ENCODE assay signal across 24 cellular contexts in the genomic region with DNA sequence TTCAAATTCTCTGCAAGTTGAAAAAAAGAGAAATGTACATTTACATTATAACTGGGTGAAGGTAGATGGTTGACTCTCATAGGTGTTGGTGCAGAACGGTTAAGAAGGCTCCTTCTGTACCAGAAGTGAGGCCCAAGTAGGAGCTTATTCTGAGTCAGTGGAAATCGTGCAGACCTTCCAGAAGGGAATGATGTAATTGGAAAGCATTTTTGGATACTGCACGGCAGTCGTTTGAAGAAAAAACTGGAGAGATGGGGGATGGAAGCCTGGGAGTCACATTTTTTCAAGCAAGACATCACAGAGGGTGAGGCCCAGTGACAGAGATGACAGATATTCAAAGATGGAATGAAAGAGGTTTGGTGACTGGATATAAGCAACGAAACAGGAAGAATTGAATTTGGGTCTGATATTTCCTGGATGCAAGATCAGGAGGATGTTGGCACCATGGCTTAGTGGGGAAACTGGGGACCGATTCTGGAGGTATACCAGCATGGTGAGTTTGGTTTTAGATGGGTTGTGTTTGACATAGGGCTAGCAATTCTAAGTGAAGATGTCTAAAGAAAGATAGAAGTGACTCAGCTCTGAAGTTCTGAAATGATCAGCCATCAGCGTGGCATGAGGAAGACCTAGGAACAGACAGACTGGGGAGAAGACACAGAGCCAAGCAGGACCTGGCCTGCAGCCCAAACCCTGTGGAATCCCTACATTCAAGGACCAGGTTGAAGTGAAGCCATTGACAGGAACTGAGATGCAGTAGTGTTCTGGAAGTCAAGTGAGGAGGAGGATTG. TPM values are rescaled to one million over a fixed set of nuclear protein-coding genes. Genes with fewer than 3 reads are reported as not detected.
DNase-seq lines count a peak whose midpoint lies in the region; ATAC-seq and TF ChIP-seq lines count a peak whose summit lies in the region.
"Had no signal": no experiment of that assay in that cellular context is flagged by ENCODE, and none has a peak within 500 bp of the region (broad histone marks: within the 10 kb centered on the region; RNA-seq: fewer than 3 reads in every experiment).

No MANE protein-coding gene starts in this region.

- WGBS in IMR-90 (ENCODE audit: extremely low coverage in 2 of 2, insufficient read length in 1 of 2), 2 experiments, result 65% methylated on average over 6 of the region's 7 CpGs; no CpG with 5 or more reads in 1 of the 2 experiments
- 49% methylated on average over 7 of the region's 7 CpGs for WGBS in smooth muscle cell (ENCODE audit: low lambda C conversion rate)

- CTCF ChIA-PET in BJ (lab: Yijun Ruan, JAX) (interaction anchor here (1.2 to 9.5 kb wide), 2 partner anchors 12 to 14 kb away, joined by 4 to 61 read pairs; no protein-coding TSS in a partner anchor), IMR-90 (lab: Yijun Ruan, JAX) (interaction anchor here (2.0 kb wide), 1 partner anchor 11 kb away, joined by 6 read pairs; no protein-coding TSS in a partner anchor), A673 (lab: Charles Lee) (interaction anchor here (0.7 to 1.0 kb wide), 2 partner anchors 11 to 41 kb away, joined by 3 to 5 read pairs; no protein-coding TSS in a partner anchor)

- peaks cover 31% of the 10 kb centered on the region for H3K27me3 Mint-ChIP-seq in activated T-cell treated with anti-CD3 and anti-CD28 coated beads, Interleukin-2, amount 50 U/mL, for 72 hours (ENCODE audit: low read depth)

- no peak overlapping the region for H3K14ac ChIP-seq in IMR-90 (replicated peaks; ENCODE audit: low read depth, low read length)

- H3K9ac ChIP-seq in IMR-90 (ENCODE audit: low read depth, low read length) (no peak overlapping the region), smooth muscle cell (ENCODE audit: low read depth) (no peak overlapping the region)

- no peak overlapping the region for H3K27ac ChIP-seq in IMR-90 (ENCODE audit: insufficient read depth, low read length)
- peak overlapping the region; percentile 30 for H3K27ac ChIP-seq in cingulate gyrus (ENCODE audit: low read depth, low read length)
- no peak overlapping the region for H3K27ac ChIP-seq in smooth muscle cell (ENCODE audit: low read depth)
- no peak overlapping the region for H3K27ac ChIP-seq in A673 (ENCODE audit: low read depth, low read length, poor library complexity, severe bottlenecking)
- H3K27ac ChIP-seq: SJSA1, uterus had no signal

- no peak for TF ChIP-seq RAD21 in IMR-90 (IDR thresholded peaks at IDR 0.05; ENCODE audit: low read length)

- no peaks in the 10 kb centered on the region for H3K9me3 ChIP-seq in IMR-90 (ENCODE audit: control insufficient read depth, insufficient read depth, low read length)
- H3K9me3 ChIP-seq in smooth muscle cell (replicated peaks; ENCODE audit: low read depth), result no peaks in the 10 kb centered on the region
- no peaks in the 10 kb centered on the region for H3K9me3 ChIP-seq in A673 (ENCODE audit: low read depth, low read length, poor library complexity, severe bottlenecking)
- H3K9me3 ChIP-seq: SJSA1, uterus had no signal

- no peak overlapping the region for H2AK5ac ChIP-seq in IMR-90 (ENCODE audit: low read depth, low read length)

- H3K4me1 Mint-ChIP-seq in activated T-cell treated with anti-CD3 and anti-CD28 coated beads, Interleukin-2, amount 50 U/mL, for 72 hours (ENCODE audit: low read depth), result no peaks in the 10 kb centered on the region
- H3K4me1 Mint-ChIP-seq: activated CD4-positive, alpha-beta T cell treated with anti-CD3 and anti-CD28 coated beads, Interleukin-2, amount 10 ng/mL, durations not matched to agents 24 days and 14 days; CD4-positive, alpha-beta memory T cell; naive thymus-derived CD8-positive, alpha-beta T cell had no signal

- H3K4me1 ChIP-seq in IMR-90 (ENCODE audit: control insufficient read depth, insufficient read depth, low read length), result peaks cover 5% of the 10 kb centered on the region
- H3K4me1 ChIP-seq in smooth muscle cell (ENCODE audit: low read depth), result peaks cover 7% of the 10 kb centered on the region
- H3K4me1 ChIP-seq in A673 (ENCODE audit: insufficient read depth, low read length, poor library complexity, severe bottlenecking), result no peaks in the 10 kb centered on the region
- H3K4me1 ChIP-seq: SJSA1, uterus had no signal

- intact Hi-C loops in IMR-90 (cut with micrococcal nuclease) (no loop called here), A673 (cut with micrococcal nuclease; ENCODE audit: unreplicated experiment) (loop anchor here (10.0 kb wide), 1 partner anchor 65 kb away; no protein-coding TSS in a partner anchor)

- H3K4ac ChIP-seq in IMR-90 (ENCODE audit: low read depth, low read length), result no peak overlapping the region

- H3K27me3 ChIP-seq in BJ (ENCODE audit: control insufficient read depth, insufficient read depth, low read length) (no peaks in the 10 kb centered on the region), IMR-90 (ENCODE audit: control insufficient read depth, insufficient read depth, low read length) (peaks cover 5% of the 10 kb centered on the region; the same call in 1 of the 2 replicates), smooth muscle cell (ENCODE audit: low read depth) (no peaks in the 10 kb centered on the region), A673 (replicated peaks; ENCODE audit: insufficient read depth, low read depth, low read length, poor library complexity) (no peaks in the 10 kb centered on the region)
- H3K27me3 ChIP-seq: SJSA1, uterus had no signal

- no peaks in the 10 kb centered on the region for H3K9me3 Mint-ChIP-seq in activated T-cell treated with anti-CD3 and anti-CD28 coated beads, Interleukin-2, amount 50 U/mL, for 72 hours
- H3K9me3 Mint-ChIP-seq: activated CD4-positive, alpha-beta T cell treated with anti-CD3 and anti-CD28 coated beads, Interleukin-2, amount 10 ng/mL, durations not matched to agents 24 days and 14 days; activated naive CD4-positive, alpha-beta T cell treated with anti-CD3 and anti-CD28 coated beads, Interleukin-2, amount 50 U/mL, for 72 hours; activated T-helper 1 cell treated with anti-CD3 and anti-CD28 coated beads, Interleukin-12 subunit alpha, Interleukin-12 subunit beta, Interleukin-2, Interleukin-4 antibody, amounts not matched to agents 30 ng/mL and 10 ng/mL and 1 ng/mL, durations not matched to agents 14 hours and 24 hours and 36 hours; CD4-positive, alpha-beta memory T cell; naive thymus-derived CD8-positive, alpha-beta T cell had no signal

- H3K79me1 ChIP-seq in IMR-90 (ENCODE audit: low read depth in 1 of 2, low read length in 2 of 2), result no peaks in the 10 kb centered on the region

- peak; percentile 30 for DNase-seq in BJ (ENCODE audit: low read depth)
- peak; percentile 50 for DNase-seq in IMR-90
- no peak for DNase-seq in smooth muscle cell (lab: John Stamatoyannopoulos, UW; ENCODE audit: unreplicated experiment)
- no peak for DNase-seq in NOMO-1 treated with DMSO at 0.1 percent for 48 hours (lab: John Stamatoyannopoulos, UW; ENCODE audit: unreplicated experiment)
- DNase-seq in A673 (ENCODE audit: low spot score), result no peak
- DNase-seq in OCI-M2 (lab: John Stamatoyannopoulos, UW; ENCODE audit: unreplicated experiment), result no peak
- DNase-seq in activated T-cell treated with anti-CD3 and anti-CD28 coated beads, Interleukin-2, amount 50 U/mL, for 72 hours, result no peak
- DNase-seq: activated CD4-positive, alpha-beta T cell treated with anti-CD3 and anti-CD28 coated beads, Interleukin-2, amount 10 ng/mL, durations not matched to agents 24 days and 14 days; activated CD8-positive, alpha-beta memory T cell treated with anti-CD3 and anti-CD28 coated beads, Interleukin-2, amount 10 ng/mL, durations not matched to agents 7 days and 5 days; CD4-positive, alpha-beta memory T cell; GF-D8; left colon; naive thymus-derived CD8-positive, alpha-beta T cell; NCI-H1092; NCI-H1930; NCI-H345; retina; uterus had no signal

- H2AFZ ChIP-seq in IMR-90 (replicated peaks; ENCODE audit: low read length, poor library complexity) (no peak overlapping the region), smooth muscle cell (ENCODE audit: low read depth) (peak overlapping the region; percentile 26)

- H2BK20ac ChIP-seq in IMR-90 (ENCODE audit: low read depth, low read length), result no peak overlapping the region

- no peak overlapping the region for H3K27ac Mint-ChIP-seq in activated T-cell treated with anti-CD3 and anti-CD28 coated beads, Interleukin-2, amount 50 U/mL, for 72 hours
- H3K27ac Mint-ChIP-seq: activated CD4-positive, alpha-beta T cell treated with anti-CD3 and anti-CD28 coated beads, Interleukin-2, amount 10 ng/mL, durations not matched to agents 24 days and 14 days; activated CD8-positive, alpha-beta memory T cell treated with anti-CD3 and anti-CD28 coated beads, Interleukin-2, amount 10 ng/mL, durations not matched to agents 7 days and 5 days; activated naive CD4-positive, alpha-beta T cell treated with anti-CD3 and anti-CD28 coated beads, Interleukin-2, amount 50 U/mL, for 72 hours; activated T-helper 1 cell treated with anti-CD3 and anti-CD28 coated beads, Interleukin-12 subunit alpha, Interleukin-12 subunit beta, Interleukin-2, Interleukin-4 antibody, amounts not matched to agents 30 ng/mL and 10 ng/mL and 1 ng/mL, durations not matched to agents 14 hours and 24 hours and 36 hours; mesothelial cell of epicardium; naive thymus-derived CD8-positive, alpha-beta T cell had no signal

- no peak overlapping the region for H4K5ac ChIP-seq in IMR-90 (ENCODE audit: low read depth, low read length)

- 0 out of 2 replicates have a peak overlapping the region, but pooled peaks have one; percentile 4 for H4K91ac ChIP-seq in IMR-90 (ENCODE audit: insufficient read depth, low read depth, low read length)

- H3K36me3 ChIP-seq in BJ (ENCODE audit: control insufficient read depth, insufficient read depth, low read length) (no peaks in the 10 kb centered on the region), IMR-90 (ENCODE audit: control insufficient read depth, insufficient read depth, low read length) (no peaks in the 10 kb centered on the region), smooth muscle cell (ENCODE audit: low read depth) (no peaks in the 10 kb centered on the region), A673 (ENCODE audit: insufficient read depth, low read length, poor library complexity, severe bottlenecking) (no peaks in the 10 kb centered on the region)
- H3K36me3 ChIP-seq: SJSA1, uterus had no signal

- peak; percentile 38; the same call in 1 of the 2 replicates for ATAC-seq in IMR-90 (ENCODE audit: low read depth)
- ATAC-seq in activated T-cell treated with anti-CD3 and anti-CD28 coated beads, Interleukin-2, amount 50 U/mL, for 72 hours (replicated peaks in 1 of 2), result no peak
- ATAC-seq: activated CD8-positive, alpha-beta memory T cell treated with anti-CD3 and anti-CD28 coated beads, Interleukin-2, amount 10 ng/mL, durations not matched to agents 7 days and 5 days; activated naive CD4-positive, alpha-beta T cell treated with anti-CD3 and anti-CD28 coated beads, Interleukin-2, amount 50 U/mL, for 72 hours; GM12878; left colon; naive thymus-derived CD8-positive, alpha-beta T cell had no signal

- no peak for TF ChIP-seq POLR2A in IMR-90 (IDR thresholded peaks at IDR 0.05; ENCODE audit: low read depth, low read length)

- no peak overlapping the region for H3K56ac ChIP-seq in IMR-90 (ENCODE audit: extremely low read depth, insufficient read depth, low read length)

- H3K4me3 Mint-ChIP-seq in activated T-cell treated with anti-CD3 and anti-CD28 coated beads, Interleukin-2, amount 50 U/mL, for 72 hours, result no peak overlapping the region
- H3K4me3 Mint-ChIP-seq: activated CD4-positive, alpha-beta T cell treated with anti-CD3 and anti-CD28 coated beads, Interleukin-2, amount 10 ng/mL, durations not matched to agents 24 days and 14 days; activated CD8-positive, alpha-beta memory T cell treated with anti-CD3 and anti-CD28 coated beads, Interleukin-2, amount 10 ng/mL, durations not matched to agents 7 days and 5 days; activated T-helper 1 cell treated with anti-CD3 and anti-CD28 coated beads, Interleukin-12 subunit alpha, Interleukin-12 subunit beta, Interleukin-2, Interleukin-4 antibody, amounts not matched to agents 30 ng/mL and 10 ng/mL and 1 ng/mL, durations not matched to agents 14 hours and 24 hours and 36 hours; CD4-positive, alpha-beta memory T cell; mesothelial cell of epicardium; naive thymus-derived CD8-positive, alpha-beta T cell had no signal

- TF ChIP-seq CTCF in BJ (IDR thresholded peaks at IDR 0.05; ENCODE audit: insufficient read depth, low read depth, low read length), result no peak
- no peak for TF ChIP-seq CTCF in IMR-90 (conservative IDR thresholded peaks at IDR 0.05; ENCODE audit: low read depth, low read length)
- no peak for TF ChIP-seq CTCF in smooth muscle cell (IDR thresholded peaks at IDR 0.05; ENCODE audit: borderline replicate concordance, insufficient read depth, poor library complexity, severe bottlenecking)
- TF ChIP-seq CTCF in A673 (conservative IDR thresholded peaks at IDR 0.05; ENCODE audit: low read depth, low read length), result no peak

- H3K79me2 ChIP-seq in smooth muscle cell (ENCODE audit: low read depth), result no peaks in the 10 kb centered on the region

- no peak overlapping the region for H3K4me3 ChIP-seq in BJ (ENCODE audit: low read depth, low read length)
- H3K4me3 ChIP-seq in IMR-90 (ENCODE audit: insufficient read depth, low read depth, low read length), result no peak overlapping the region
- H3K4me3 ChIP-seq in smooth muscle cell, result no peak overlapping the region
- no peak overlapping the region for H3K4me3 ChIP-seq in A673 (ENCODE audit: low read depth, low read length, poor library complexity, severe bottlenecking)
- H3K4me3 ChIP-seq: GM12878, SJSA1, uterus had no signal

- no peaks in the 10 kb centered on the region for H3K36me3 Mint-ChIP-seq in activated T-cell treated with anti-CD3 and anti-CD28 coated beads, Interleukin-2, amount 50 U/mL, for 72 hours (ENCODE audit: insufficient read depth in 2 of 2)
- H3K36me3 Mint-ChIP-seq: activated CD8-positive, alpha-beta memory T cell treated with anti-CD3 and anti-CD28 coated beads, Interleukin-2, amount 10 ng/mL, durations not matched to agents 7 days and 5 days; activated naive CD4-positive, alpha-beta T cell treated with anti-CD3 and anti-CD28 coated beads, Interleukin-2, amount 50 U/mL, for 72 hours; mesothelial cell of epicardium; naive thymus-derived CD8-positive, alpha-beta T cell had no signal

- no peak overlapping the region for H3K23ac ChIP-seq in IMR-90 (ENCODE audit: low read depth, low read length)

- H4K20me1 ChIP-seq in IMR-90 (ENCODE audit: insufficient read depth, low read length) (no peaks in the 10 kb centered on the region), smooth muscle cell (ENCODE audit: low read depth) (no peaks in the 10 kb centered on the region)

- BruUV-seq in IMR-90 (replicated peaks; lab: Mats Ljungman, UMichigan) (no TSS peak), A673 (replicated peaks; lab: Mats Ljungman, UMichigan) (no TSS peak)

- no peak overlapping the region for H3K18ac ChIP-seq in IMR-90 (ENCODE audit: low read depth, low read length)

- in situ Hi-C loops in IMR-90 (cut with MboI; ENCODE audit: low sequenced_read_pairs), result no loop called here

- H3K4me2 ChIP-seq in IMR-90 (ENCODE audit: low read depth, low read length), result no peak overlapping the region
- H3K4me2 ChIP-seq in smooth muscle cell, result peak overlapping the region; percentile 31

- no peak overlapping the region for H2BK5ac ChIP-seq in IMR-90 (ENCODE audit: low read depth, low read length, poor library complexity, severe bottlenecking)

- POLR2A ChIA-PET in BJ (lab: Charles Lee), result no interaction called here
- POLR2A ChIA-PET in IMR-90 (lab: Charles Lee; ENCODE audit: unreplicated experiment), result no interaction called here
- POLR2A ChIA-PET in A673 (lab: Charles Lee; ENCODE audit: low non-redundant PET), result no interaction called here

- no peak overlapping the region for H2BK120ac ChIP-seq in IMR-90 (ENCODE audit: low read depth, low read length)

- dilution Hi-C loops in IMR-90 (cut with HindIII; ENCODE audit: low sequenced_read_pairs, unreplicated experiment), result no loop called here

- H4K8ac ChIP-seq in IMR-90 (ENCODE audit: low read depth in 2 of 2, low read length in 2 of 2), result no peak overlapping the region

- H3F3A ChIP-seq in smooth muscle cell (ENCODE audit: low read depth), result peaks cover 8% of the 10 kb centered on the region

- H2AK9ac ChIP-seq in IMR-90 (replicated peaks; ENCODE audit: low read depth, low read length, poor library complexity), result no peak overlapping the region

- H3K9me1 ChIP-seq in IMR-90 (ENCODE audit: insufficient read depth, low read length), result no peaks in the 10 kb centered on the region

- no peak overlapping the region for H2BK15ac ChIP-seq in IMR-90 (ENCODE audit: low read depth, low read length)

RNA-seq across cellular contexts. Expression of a gene that starts 39.6 kb away (rescaled TPM):
- polyA plus RNA-seq in BJ (2011; rRNA removed) (0.05 TPM in 1 of 2 replicates, not detected in the other), IMR-90 (2012; rRNA removed) (not detected in 2 replicates), smooth muscle cell (not detected in 2 replicates)
- not detected in 2 replicates for polyA minus RNA-seq in BJ (2011; rRNA and poly(A)+ RNA removed)
- total RNA-seq in IMR-90 (2012; rRNA removed) (not detected in 2 replicates), smooth muscle cell (not detected in 2 replicates), A673 (2021) (0.15 TPM in 1 of 2 replicates, not detected in the other)
- not detected in 2 replicates for polyA plus RNA-seq in IMR-90 (2012; cell fraction: cytosol; rRNA removed)
- 0.03 TPM in 1 of 2 replicates, not detected in the other for polyA plus RNA-seq in IMR-90 (2012; cell fraction: nucleus; rRNA removed; ENCODE audit: low replicate concordance)
- under 1 TPM; 0.10 to 0.16 TPM for total RNA-seq in activated T-cell treated with anti-CD3 and anti-CD28 coated beads, Interleukin-2, amount 50 U/mL, for 72 hours
- total RNA-seq: activated CD8-positive, alpha-beta memory T cell treated with anti-CD3 and anti-CD28 coated beads, Interleukin-2, amount 10 ng/mL, durations not matched to agents 7 days and 5 days; activated naive CD4-positive, alpha-beta T cell treated with anti-CD3 and anti-CD28 coated beads, Interleukin-2, amount 50 U/mL, for 72 hours; GM12878; mesothelial cell of epicardium; naive thymus-derived CD8-positive, alpha-beta T cell; SJSA1 had no signal
- polyA plus RNA-seq: GM12878 had no signal

Comparison
In these comparisons a context has a peak if more than half of its experiments do, and no peak if none do; other contexts are left out.
1. DNase-seq: peak in BJ (single experiment) and IMR-90 (single experiment); none in smooth muscle cell (single experiment), NOMO-1 treated with DMSO at 0.1 percent for 48 hours (single experiment), A673 (single experiment), OCI-M2 (single experiment) and activated T-cell treated with anti-CD3 and anti-CD28 coated beads, Interleukin-2, amount 50 U/mL, for 72 hours (0 of 2).